ENCODE assay signal across 12 cellular contexts in genomic region chr15:77753238-77753873, GRCh38.
DNase-seq lines count a peak whose midpoint lies in the region; ATAC-seq and TF ChIP-seq lines count a peak whose summit lies in the region.
"Had no signal": no experiment of that assay in that cellular context is flagged by ENCODE, and none has a peak within 500 bp of the region (broad histone marks: within the 10 kb centered on the region; RNA-seq: fewer than 3 reads in every experiment).

No MANE protein-coding gene starts in this region.

- intact Hi-C loops in activated CD4-positive, alpha-beta T cell treated with anti-CD3 and anti-CD28 coated beads, Interleukin-2, amount 10 ng/mL, durations not matched to agents 24 days and 14 days (cut with micrococcal nuclease), result no loop called here

- peak; percentile 58 for DNase-seq in activated CD4-positive, alpha-beta T cell treated with anti-CD3 and anti-CD28 coated beads, Interleukin-2, amount 10 ng/mL, durations not matched to agents 24 days and 14 days
- DNase-seq in activated CD4-positive, alpha-beta T cell treated with anti-CD3 and anti-CD28 coated beads, Interleukin-2, amount 50 U/mL, for 48 hours, result no peak
- DNase-seq in NCI-H226, result peak; percentile 45
- DNase-seq in endodermal cell, result peak; percentile 91
- peak; percentile 12 for DNase-seq in pons (ENCODE audit: low spot score)
- no peak for DNase-seq in inferior parietal cortex (ENCODE audit: extremely low spot score)
- DNase-seq in activated gamma-delta T cell (lab: John Stamatoyannopoulos, UW), result no peak
- DNase-seq: AML-193, NCI-H2029 treated with DMSO at 0.1 percent for 48 hours, right cardiac atrium had no signal

- no peaks in the 10 kb centered on the region for H3K9me3 ChIP-seq in endodermal cell (ENCODE audit: control insufficient read depth, low read length)

- 41 to 59% methylated on average over 3 to 9 of the region's 9 CpGs for WGBS in endodermal cell (ENCODE audit: insufficient coverage in 1 of 2, insufficient read length in 1 of 2), 2 experiments

- H3K4me1 ChIP-seq in endodermal cell (ENCODE audit: control insufficient read depth, insufficient read depth, low read length), result no peaks in the 10 kb centered on the region

- H3K27ac Mint-ChIP-seq in activated CD4-positive, alpha-beta T cell treated with anti-CD3 and anti-CD28 coated beads, Interleukin-2, amount 10 ng/mL, durations not matched to agents 24 days and 14 days, result no peak overlapping the region
- H3K27ac Mint-ChIP-seq in endodermal cell, result no peak overlapping the region
- H3K27ac Mint-ChIP-seq: stimulated activated naive CD8-positive, alpha-beta T cell treated with anti-CD3 and anti-CD28 coated beads, Interleukin-15, Interleukin-2, amounts not matched to agents 100 ng/mL and 50 ng/mL, for 24 hours had no signal

- no peak overlapping the region for H3K4me3 Mint-ChIP-seq in activated CD4-positive, alpha-beta T cell treated with anti-CD3 and anti-CD28 coated beads, Interleukin-2, amount 10 ng/mL, durations not matched to agents 24 days and 14 days
- H3K4me3 Mint-ChIP-seq in endodermal cell, result no peak overlapping the region
- H3K4me3 Mint-ChIP-seq: stimulated activated naive CD8-positive, alpha-beta T cell treated with anti-CD3 and anti-CD28 coated beads, Interleukin-15, Interleukin-2, amounts not matched to agents 100 ng/mL and 50 ng/mL, for 24 hours had no signal

- no peak overlapping the region for H3K4me3 ChIP-seq in endodermal cell (ENCODE audit: low read length)

- no peaks in the 10 kb centered on the region for H3K9me3 Mint-ChIP-seq in activated CD4-positive, alpha-beta T cell treated with anti-CD3 and anti-CD28 coated beads, Interleukin-2, amount 10 ng/mL, durations not matched to agents 24 days and 14 days
- H3K9me3 Mint-ChIP-seq in endodermal cell, result no peaks in the 10 kb centered on the region
- H3K9me3 Mint-ChIP-seq: stimulated activated naive CD8-positive, alpha-beta T cell treated with anti-CD3 and anti-CD28 coated beads, Interleukin-15, Interleukin-2, amounts not matched to agents 100 ng/mL and 50 ng/mL, for 24 hours had no signal

- H3K4me1 Mint-ChIP-seq in activated CD4-positive, alpha-beta T cell treated with anti-CD3 and anti-CD28 coated beads, Interleukin-2, amount 10 ng/mL, durations not matched to agents 24 days and 14 days, result no peaks in the 10 kb centered on the region
- peaks cover 3% of the 10 kb centered on the region for H3K4me1 Mint-ChIP-seq in endodermal cell

- H3K27ac ChIP-seq in endodermal cell (ENCODE audit: low read depth, low read length), result no peak overlapping the region

- H3K36me3 Mint-ChIP-seq in activated CD4-positive, alpha-beta T cell treated with anti-CD3 and anti-CD28 coated beads, Interleukin-2, amount 10 ng/mL, durations not matched to agents 24 days and 14 days (ENCODE audit: low read depth), result no peaks in the 10 kb centered on the region
- no peaks in the 10 kb centered on the region for H3K36me3 Mint-ChIP-seq in endodermal cell (ENCODE audit: low read depth)

- H3K27me3 ChIP-seq in endodermal cell (ENCODE audit: control insufficient read depth, insufficient read depth, low read length, poor library complexity, severe bottlenecking), result no peaks in the 10 kb centered on the region

- TF ChIP-seq CTCF in endodermal cell (conservative IDR thresholded peaks at IDR 0.05), result no peak

- no peak for ATAC-seq in esophagus mucosa
- ATAC-seq: right cardiac atrium had no signal

- no peaks in the 10 kb centered on the region for H3K27me3 Mint-ChIP-seq in activated CD4-positive, alpha-beta T cell treated with anti-CD3 and anti-CD28 coated beads, Interleukin-2, amount 10 ng/mL, durations not matched to agents 24 days and 14 days
- H3K27me3 Mint-ChIP-seq in endodermal cell (ENCODE audit: insufficient read depth), result peaks cover 10% of the 10 kb centered on the region

- H3K9ac ChIP-seq in endodermal cell (ENCODE audit: extremely low read depth, low read length, poor library complexity, severe bottlenecking), result no peak overlapping the region

- no peaks in the 10 kb centered on the region for H3K36me3 ChIP-seq in endodermal cell (ENCODE audit: control insufficient read depth, insufficient read depth, low read length)

Comparison
In these comparisons a context has a peak if more than half of its experiments do, and no peak if none do; other contexts are left out.
1. DNase-seq: peak in activated CD4-positive, alpha-beta T cell treated with anti-CD3 and anti-CD28 coated beads, Interleukin-2, amount 10 ng/mL, durations not matched to agents 24 days and 14 days (single experiment), NCI-H226 (single experiment), endodermal cell (single experiment) and pons (single experiment); none in activated CD4-positive, alpha-beta T cell treated with anti-CD3 and anti-CD28 coated beads, Interleukin-2, amount 50 U/mL, for 48 hours (0 of 2), inferior parietal cortex (single experiment) and activated gamma-delta T cell (single experiment).